In the genomic region with DNA sequence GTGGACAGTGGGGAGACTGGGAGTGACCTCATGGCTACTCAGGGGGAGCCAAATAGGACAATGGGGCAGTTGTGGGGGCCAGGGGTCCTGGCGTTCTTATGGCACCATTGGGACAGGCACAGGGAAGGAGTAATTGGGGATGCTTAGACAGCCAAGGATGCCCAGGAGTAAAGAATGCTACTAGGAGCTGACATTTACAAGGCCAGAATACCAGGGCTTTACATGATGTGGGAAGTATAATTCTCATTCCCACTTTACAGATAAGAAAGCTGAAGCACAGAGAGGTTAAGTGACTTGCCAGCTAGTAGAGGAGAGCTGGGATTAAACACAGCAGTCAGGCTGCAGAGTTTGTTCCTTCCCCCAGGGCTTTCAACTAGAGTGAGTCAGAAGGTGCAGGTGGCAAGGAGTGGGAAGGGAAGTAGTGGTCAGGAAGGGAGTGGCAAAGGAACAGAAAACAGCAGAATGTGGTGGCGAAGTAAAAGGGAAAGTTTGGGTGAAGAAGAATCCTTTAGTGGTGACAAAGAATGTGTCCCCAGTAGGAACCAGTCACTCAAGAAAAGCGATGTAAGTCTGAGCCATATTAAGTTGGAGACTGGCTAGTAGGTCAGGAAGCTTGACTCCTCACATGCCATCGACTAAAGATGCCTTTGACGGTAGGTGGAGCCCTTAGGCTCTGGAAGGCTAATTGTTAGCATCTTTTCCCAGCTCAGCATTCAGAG, we compare ENCODE assay signal across 8 cellular contexts. TPM values are rescaled to one million over a fixed set of nuclear protein-coding genes. Genes with fewer than 3 reads are reported as not detected.
A peak's percentile ranks its signal among the peaks of the same experiment; 100 is the strongest.
DNase-seq lines count a peak whose midpoint lies in the region; ATAC-seq and TF ChIP-seq lines count a peak whose summit lies in the region.

No MANE protein-coding gene starts in this region.

- H3K4me3 ChIP-seq in H7 (ENCODE audit: insufficient read depth, low read depth, low read length) (no peak overlapping the region), RWPE2 (ENCODE audit: severe bottlenecking) (no peak overlapping the region), cardiac muscle cell (no peak overlapping the region)

- peak overlapping the region; percentile 94 for H3K27ac Mint-ChIP-seq in type B pancreatic cell

- ATAC-seq in RWPE2 (ENCODE audit: low read depth), result peak; percentile 90
- no peak for ATAC-seq in activated CD4-positive, CD25-positive, alpha-beta regulatory T cell treated with anti-CD3 and anti-CD28 coated beads, Interleukin-2, amount 50 U/mL, for 24 hours
- no peak for ATAC-seq in GM18511 (IDR thresholded peaks at IDR 0.05; ENCODE audit: unreplicated experiment)

- H3K4me1 Mint-ChIP-seq in type B pancreatic cell (ENCODE audit: unreplicated experiment), result peaks cover 24% of the 10 kb centered on the region

- H3K27me3 ChIP-seq in H7 (ENCODE audit: control insufficient read depth, insufficient read depth, low read length) (no peaks in the 10 kb centered on the region), RWPE2 (ENCODE audit: insufficient read depth, poor library complexity, severe bottlenecking) (no peaks in the 10 kb centered on the region), cardiac muscle cell (no peaks in the 10 kb centered on the region)

- H3K9me3 Mint-ChIP-seq in type B pancreatic cell, result peaks cover 10% of the 10 kb centered on the region

- TF ChIP-seq CTCF in C4-2B (conservative IDR thresholded peaks at IDR 0.05) (peak; percentile 62), RWPE2 (IDR thresholded peaks at IDR 0.05; ENCODE audit: poor library complexity, severe bottlenecking) (peak; percentile 52), cardiac muscle cell (IDR thresholded peaks at IDR 0.05; ENCODE audit: low read depth, low read length) (peak; percentile 43), type B pancreatic cell (conservative IDR thresholded peaks at IDR 0.05) (peak; percentile 44), GM20000 (IDR thresholded peaks at IDR 0.05; ENCODE audit: extremely low read depth, missing control alignments) (no peak)

- DNase-seq in H7 (peak; percentile 35), RWPE2 (ENCODE audit: low spot score) (no peak), cardiac muscle cell (ENCODE audit: low read depth in 1 of 2, low spot score in 1 of 2) (peak; percentile 39 to 51), type B pancreatic cell (ENCODE audit: extremely low spot score, unreplicated experiment) (no peak), GM20000 (ENCODE audit: low spot score) (no peak)

- H3K4me1 ChIP-seq in RWPE2 (ENCODE audit: insufficient read depth, poor library complexity, severe bottlenecking), result peaks cover 28% of the 10 kb centered on the region
- H3K4me1 ChIP-seq in cardiac muscle cell (ENCODE audit: low read depth), result no peaks in the 10 kb centered on the region

- peaks cover 15% of the 10 kb centered on the region for H3K36me3 Mint-ChIP-seq in type B pancreatic cell

- peaks cover 4% of the 10 kb centered on the region for H3K27me3 Mint-ChIP-seq in type B pancreatic cell

- H3K4me3 Mint-ChIP-seq in type B pancreatic cell, result peak overlapping the region; percentile 45

- H3K27ac ChIP-seq in C4-2B (no peak overlapping the region), RWPE2 (ENCODE audit: poor library complexity, severe bottlenecking) (peak overlapping the region; percentile 43), cardiac muscle cell (no peak overlapping the region)

- H3K36me3 ChIP-seq in H7 (replicated peaks; ENCODE audit: control insufficient read depth, insufficient read depth, low read length) (no peaks in the 10 kb centered on the region), RWPE2 (ENCODE audit: low read depth) (no peaks in the 10 kb centered on the region), cardiac muscle cell (no peaks in the 10 kb centered on the region)

- H3K9me3 ChIP-seq in RWPE2 (ENCODE audit: severe bottlenecking), result no peaks in the 10 kb centered on the region
- no peaks in the 10 kb centered on the region for H3K9me3 ChIP-seq in cardiac muscle cell (ENCODE audit: low read depth)

RNA-seq across cellular contexts. Expression of a gene that starts 32.8 kb away (rescaled TPM):
- total RNA-seq in H7 (2014; rRNA removed; shearing (Covaris generic)), result 32.9 and 46.1 TPM in 2 replicates
- total RNA-seq in cardiac muscle cell, result 30.6 and 49.5 TPM in 2 replicates
- 75.3 and 95.2 TPM in 2 replicates for polyA plus RNA-seq in cardiac muscle cell
- total RNA-seq in type B pancreatic cell (ENCODE audit: low replicate concordance), result 30.2 and 44.2 TPM in 2 replicates

Comparison
In these comparisons a context has a peak if more than half of its experiments do, and no peak if none do; other contexts are left out.
1. DNase-seq: peak in H7 (single experiment) and cardiac muscle cell (2 of 2); none in RWPE2 (single experiment), type B pancreatic cell (single experiment) and GM20000 (single experiment).